21 cellular contexts compared by ENCODE assay signal in the genomic region with DNA sequence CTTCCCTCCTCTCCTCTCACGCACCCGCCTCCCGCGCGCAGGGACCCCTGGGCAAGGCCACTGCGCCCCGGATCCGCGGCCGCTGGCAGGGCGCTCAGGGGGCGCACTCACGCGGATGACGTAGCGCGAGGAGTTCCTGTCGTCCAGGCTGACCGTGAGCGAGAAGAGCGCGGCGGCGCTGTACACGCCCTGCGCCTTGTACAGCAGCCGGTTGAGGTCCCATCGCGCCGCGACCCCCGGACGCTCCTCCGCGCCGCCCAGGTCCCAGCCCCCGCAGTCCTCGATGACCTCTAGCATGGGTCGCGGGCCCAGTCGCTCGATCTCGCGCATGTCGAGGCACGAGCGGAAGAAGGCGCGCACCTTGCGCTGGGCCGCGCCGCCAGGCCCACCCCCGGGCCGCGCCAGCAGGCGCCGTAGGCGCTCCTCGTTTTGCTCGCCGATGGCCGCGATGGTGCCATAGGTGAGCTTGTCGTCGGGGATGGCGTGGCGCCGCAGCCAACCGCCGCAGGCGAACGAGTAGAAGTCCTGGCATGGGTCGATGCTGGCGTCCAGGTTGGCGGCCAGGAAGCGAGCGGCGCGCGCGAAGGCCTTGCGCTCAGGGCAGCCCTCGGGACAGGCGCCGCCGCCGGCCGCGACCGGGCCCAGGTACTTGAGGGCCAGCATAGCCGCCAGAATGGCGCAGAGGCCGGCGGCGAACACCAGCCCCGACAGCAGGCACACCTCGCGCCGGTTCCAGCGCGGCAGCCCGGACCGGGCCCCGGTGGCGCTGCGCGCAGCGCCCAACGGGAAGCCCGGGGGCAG. TPM values are rescaled to one million over a fixed set of nuclear protein-coding genes. Genes with fewer than 3 reads are reported as not detected.
A peak's percentile ranks its signal among the peaks of the same experiment; 100 is the strongest.
DNase-seq lines count a peak whose midpoint lies in the region; ATAC-seq and TF ChIP-seq lines count a peak whose summit lies in the region.
"Had no signal": no experiment of that assay in that cellular context is flagged by ENCODE, and none has a peak within 500 bp of the region (broad histone marks: within the 10 kb centered on the region; RNA-seq: fewer than 3 reads in every experiment).

No MANE protein-coding gene starts in this region.

- in situ Hi-C loops in HAP-1 (cut with MboI; ENCODE audit: low sequenced_read_pairs): no loop called here

- peaks cover 6 to 26% (median 20%) of the 10 kb centered on the region in 10 experiments; a peak in 15 of 20 replicates for H3K4me1 ChIP-seq in BLaER1 treated with 17β-estradiol and CSF1 and Interleukin-3, amounts not matched to agents 10 nM and 100 nM
- H3K4me1 ChIP-seq in ovary (ENCODE audit: insufficient read depth) (no peaks in the 10 kb centered on the region), HAP-1 (no peaks in the 10 kb centered on the region)

- peaks cover 0 to 13% (median 8%) of the 10 kb centered on the region in 11 experiments; a peak in 11 of 22 replicates for H3K9me3 ChIP-seq in BLaER1 treated with 17β-estradiol and CSF1 and Interleukin-3, amounts not matched to agents 10 nM and 100 nM (replicated peaks in 1 of 11)
- H3K9me3 ChIP-seq in ovary: no peaks in the 10 kb centered on the region
- H3K9me3 ChIP-seq in HAP-1: no peaks in the 10 kb centered on the region
- H3K9me3 ChIP-seq: thoracic aorta had no signal

- TF ChIP-seq EP300 in ovary (IDR thresholded peaks at IDR 0.05): no peak

- no peak for TF ChIP-seq POLR2A in ovary (IDR thresholded peaks at IDR 0.05)

- peaks cover 0 to 80% (median 51%) of the 10 kb centered on the region in 11 experiments; a peak in 18 of 22 replicates for H4K20me1 ChIP-seq in BLaER1 treated with 17β-estradiol and CSF1 and Interleukin-3, amounts not matched to agents 10 nM and 100 nM

- H3K4me1 Mint-ChIP-seq in glutamatergic neuron (ENCODE audit: low read depth, unreplicated experiment): no peaks in the 10 kb centered on the region

- no peaks in the 10 kb centered on the region for H3K36me3 Mint-ChIP-seq in glutamatergic neuron (ENCODE audit: unreplicated experiment)

- H3K27me3 Mint-ChIP-seq in glutamatergic neuron (ENCODE audit: unreplicated experiment): peaks cover 31% of the 10 kb centered on the region

- peaks cover 62 to 90% (median 74%) of the 10 kb centered on the region in 11 experiments for H3K27me3 ChIP-seq in BLaER1 treated with 17β-estradiol and CSF1 and Interleukin-3, amounts not matched to agents 10 nM and 100 nM
- H3K27me3 ChIP-seq in H7 (ENCODE audit: control insufficient read depth, insufficient read depth, low read length) (peaks cover 52% of the 10 kb centered on the region), ovary (no peaks in the 10 kb centered on the region), HAP-1 (ENCODE audit: low read depth) (peaks cover 44% of the 10 kb centered on the region)

- ATAC-seq in GM21526 (IDR thresholded peaks at IDR 0.05; ENCODE audit: low FRiP score, unreplicated experiment): no peak
- ATAC-seq: Panc1 had no signal

- peaks cover 9% of the 10 kb centered on the region for H3K9me3 Mint-ChIP-seq in glutamatergic neuron (ENCODE audit: unreplicated experiment)
- H3K9me3 Mint-ChIP-seq: dendritic cell treated with granulocyte-macrophage colony-stimulating factor and Interleukin-4, amounts not matched to agents 40 ng/mL and 50 ng/mL, for 4 days had no signal

- H3K27ac Mint-ChIP-seq in glutamatergic neuron (ENCODE audit: unreplicated experiment): no peak overlapping the region
- H3K27ac Mint-ChIP-seq: dendritic cell treated with granulocyte-macrophage colony-stimulating factor and Interleukin-4, amounts not matched to agents 40 ng/mL and 50 ng/mL, for 4 days had no signal

- DNase-seq in H7: peak; percentile 83
- peak; percentile 29 for DNase-seq in glutamatergic neuron
- peak in 4 of 5 donors; percentile 20 to 53 (median 40) for DNase-seq in ovary
- no peak for DNase-seq in NCI-H510A treated with DMSO at 0.1 percent for 48 hours (lab: John Stamatoyannopoulos, UW)
- DNase-seq in HAP-1 (ENCODE audit: low spot score in 2 of 2): no peak
- DNase-seq: activated gamma-delta T cell; erythroblast; NCI-H1930; NCI-H748 treated with DMSO at 0.1 percent for 48 hours; occipital lobe; stimulated activated CD4-positive, alpha-beta T cell treated with anti-CD3 and anti-CD28 coated beads, Interleukin-4, amount 100 ng/mL, for 4 hours had no signal

- peak overlapping the region in 6 of 10 experiments; percentile 8 to 71 (median 27); a peak in 6 of 20 replicates for H3K4me3 ChIP-seq in BLaER1 treated with 17β-estradiol and CSF1 and Interleukin-3, amounts not matched to agents 10 nM and 100 nM
- peak overlapping the region; percentile 39 for H3K4me3 ChIP-seq in H7 (ENCODE audit: insufficient read depth, low read depth, low read length)
- peak overlapping the region; percentile 7 for H3K4me3 ChIP-seq in ovary
- no peak overlapping the region for H3K4me3 ChIP-seq in HAP-1
- H3K4me3 ChIP-seq: thoracic aorta had no signal

- no peak overlapping the region for H3K4me3 Mint-ChIP-seq in glutamatergic neuron (ENCODE audit: unreplicated experiment)
- H3K4me3 Mint-ChIP-seq: dendritic cell treated with granulocyte-macrophage colony-stimulating factor and Interleukin-4, amounts not matched to agents 40 ng/mL and 50 ng/mL, for 4 days had no signal

- WGBS in ovary, 3 donors: 2 to 8% (median 3%) methylated on average over 87 to 111 of the region's 111 CpGs

- no peak for TF ChIP-seq CTCF in glutamatergic neuron (IDR thresholded peaks at IDR 0.05; ENCODE audit: partially characterized antibody, unreplicated experiment)
- TF ChIP-seq CTCF in ovary (IDR thresholded peaks at IDR 0.05): no peak

- peak overlapping the region; percentile 11 to 55 (median 40); a peak in 19 of 22 replicates for H3K4me2 ChIP-seq in BLaER1 treated with 17β-estradiol and CSF1 and Interleukin-3, amounts not matched to agents 10 nM and 100 nM

- no peak overlapping the region for H3K9ac ChIP-seq in BLaER1 treated with 17β-estradiol and CSF1 and Interleukin-3, amounts not matched to agents 10 nM and 100 nM

- H3K27ac ChIP-seq in BLaER1 treated with 17β-estradiol and CSF1 and Interleukin-3, amounts not matched to agents 10 nM and 100 nM: no peak overlapping the region
- H3K27ac ChIP-seq in ovary: no peak overlapping the region
- H3K27ac ChIP-seq: C4-2B, thoracic aorta had no signal

- no peaks in the 10 kb centered on the region for H3K36me3 ChIP-seq in BLaER1 treated with 17β-estradiol and CSF1 and Interleukin-3, amounts not matched to agents 10 nM and 100 nM
- H3K36me3 ChIP-seq in H7 (replicated peaks; ENCODE audit: control insufficient read depth, insufficient read depth, low read length): no peaks in the 10 kb centered on the region
- H3K36me3 ChIP-seq in ovary: no peaks in the 10 kb centered on the region
- H3K36me3 ChIP-seq in HAP-1 (replicated peaks): no peaks in the 10 kb centered on the region
- H3K36me3 ChIP-seq: thoracic aorta had no signal

- intact Hi-C loops in ovary (cut with DNase I): no loop called here

RNA-seq across cellular contexts. Expression of a gene that starts 1.7 kb away (rescaled TPM):
- total RNA-seq in H7 (2014; rRNA removed; shearing (Covaris generic)): 12.5 and 17.2 TPM in 2 replicates
- total RNA-seq in glutamatergic neuron (ENCODE audit: unreplicated experiment) (2.3 TPM), ovary (100 to 1,000 TPM in 2 of 7 donors, 10 to 100 TPM in 5; 34.8 to 251 (median 48.8) TPM)
- polyA plus RNA-seq in ovary: 10 to 100 TPM in 1 of 2 donors, 1 to 10 TPM in 1; 2.4 to 41.9 TPM
- total RNA-seq: glomerular endothelial cell had no signal
- polyA plus RNA-seq: keratinocyte had no signal

RNA-seq across cellular contexts. Expression of a gene that starts 30.0 kb away (rescaled TPM):
- 0.10 TPM in 1 of 2 replicates, not detected in the other for total RNA-seq in H7 (2014; rRNA removed; shearing (Covaris generic))
- total RNA-seq in glutamatergic neuron (ENCODE audit: unreplicated experiment) (not detected), ovary (under 1 TPM in 1 of 7 donors, not detected in 6; 0.72 TPM)
- polyA plus RNA-seq in ovary: not detected
- total RNA-seq: activated CD8-positive, alpha-beta memory T cell treated with anti-CD3 and anti-CD28 coated beads for 36 hours; glomerular endothelial cell; occipital lobe; skeletal muscle tissue; thoracic aorta had no signal
- polyA plus RNA-seq: keratinocyte had no signal

RNA-seq across cellular contexts. Expression of a gene that starts 34.2 kb away (rescaled TPM):
- not detected in 2 replicates for total RNA-seq in H7 (2014; rRNA removed; shearing (Covaris generic))
- total RNA-seq in glutamatergic neuron (ENCODE audit: unreplicated experiment) (not detected), ovary (under 1 TPM in 2 of 7 donors, not detected in 5; 0.27 to 0.35 TPM)
- not detected for polyA plus RNA-seq in ovary
- total RNA-seq: activated CD8-positive, alpha-beta memory T cell treated with anti-CD3 and anti-CD28 coated beads for 36 hours; glomerular endothelial cell; occipital lobe; thoracic aorta had no signal
- polyA plus RNA-seq: keratinocyte had no signal

RNA-seq across cellular contexts. Expression of a gene that starts 40.0 kb away (rescaled TPM):
- total RNA-seq in H7 (2014; rRNA removed; shearing (Covaris generic)): not detected in 2 replicates
- total RNA-seq in glutamatergic neuron (ENCODE audit: unreplicated experiment) (2.2 TPM), ovary (under 1 TPM in 2 of 7 donors, not detected in 5; 0.28 to 0.40 TPM)
- not detected for polyA plus RNA-seq in ovary
- total RNA-seq: activated CD8-positive, alpha-beta memory T cell treated with anti-CD3 and anti-CD28 coated beads for 36 hours; glomerular endothelial cell; occipital lobe; thoracic aorta had no signal
- polyA plus RNA-seq: keratinocyte had no signal

RNA-seq across cellular contexts. Expression of a gene that starts 53.5 kb away (rescaled TPM):
- not detected in 2 replicates for total RNA-seq in H7 (2014; rRNA removed; shearing (Covaris generic))
- total RNA-seq in glutamatergic neuron (ENCODE audit: unreplicated experiment): 3.5 TPM
- total RNA-seq in ovary: not detected
- polyA plus RNA-seq in ovary: not detected
- total RNA-seq: activated CD8-positive, alpha-beta memory T cell treated with anti-CD3 and anti-CD28 coated beads for 36 hours; glomerular endothelial cell; thoracic aorta had no signal
- polyA plus RNA-seq: keratinocyte had no signal

Comparison
In these comparisons a context has a peak if more than half of its experiments do, and no peak if none do; other contexts are left out.
1. DNase-seq: peak in H7 (single experiment), glutamatergic neuron (single experiment) and ovary (4 of 5); none in NCI-H510A treated with DMSO at 0.1 percent for 48 hours (single experiment) and HAP-1 (0 of 2).